Comparison of ENCODE assay signal across 17 cellular contexts in the genomic region with DNA sequence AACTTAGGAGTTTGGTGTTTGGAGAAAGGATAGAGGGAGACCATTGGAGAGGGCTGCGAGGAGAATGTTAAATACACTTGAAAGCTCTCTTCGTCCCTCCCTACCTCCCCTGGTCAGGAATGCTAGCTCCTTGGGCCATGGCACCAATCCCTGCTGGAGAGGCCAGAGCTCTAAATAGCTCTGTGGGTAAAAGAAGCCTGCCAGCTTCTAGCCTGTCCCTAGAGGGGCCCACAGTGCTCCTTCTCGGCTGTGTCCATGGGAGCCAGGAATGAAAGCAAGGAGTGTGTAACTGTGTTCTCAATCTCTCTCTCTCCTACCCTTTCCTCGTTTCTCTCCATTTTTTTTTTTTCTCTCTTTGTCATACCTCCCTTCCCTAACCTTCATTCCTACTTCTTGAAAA. TPM values are rescaled to one million over a fixed set of nuclear protein-coding genes. Genes with fewer than 3 reads are reported as not detected.
A peak's percentile ranks its signal among the peaks of the same experiment; 100 is the strongest.
DNase-seq lines count a peak whose midpoint lies in the region; ATAC-seq and TF ChIP-seq lines count a peak whose summit lies in the region.
"Had no signal": no experiment of that assay in that cellular context is flagged by ENCODE, and none has a peak within 500 bp of the region (broad histone marks: within the 10 kb centered on the region; RNA-seq: fewer than 3 reads in every experiment).

A gene with protein sequence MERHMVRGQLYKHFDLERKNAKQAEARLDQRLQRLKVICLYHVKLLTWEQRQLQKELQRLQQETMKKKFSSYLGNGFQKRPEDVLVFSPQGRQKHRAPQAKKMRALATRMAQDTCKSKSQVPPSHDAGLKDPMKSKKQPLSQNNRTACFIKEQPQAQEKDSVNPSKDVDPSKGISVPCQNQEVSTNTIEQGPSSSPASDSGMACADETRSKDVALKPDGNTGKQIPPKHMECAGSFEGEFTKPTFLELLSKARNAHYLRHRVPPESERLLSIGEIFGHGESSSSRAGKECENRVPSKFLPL (minus strand): TSS at position 75 of the 400 bp plus-strand sequence. CDS start 1,529 bp downstream, outside the sequence.

- H3K36me3 ChIP-seq in GM23248 (ENCODE audit: low read depth) (no peaks in the 10 kb centered on the region), psoas muscle (ENCODE audit: insufficient read depth in 1 of 2, low read depth in 1 of 2) (no peaks in the 10 kb centered on the region)

- H3K4me3 ChIP-seq in GM23248 (no peak within 1 kb of the TSS), choroid plexus epithelial cell (ENCODE audit: low read depth, low read length) (no peak within 1 kb of the TSS), right cardiac atrium (ENCODE audit: low read length) (no peak within 1 kb of the TSS), psoas muscle (no peak within 1 kb of the TSS)

- in situ Hi-C loops in GM23248 (cut with MboI), result no loop called here

- no peaks in the 10 kb centered on the region for H3K9me3 Mint-ChIP-seq in activated CD8-positive, alpha-beta memory T cell treated with anti-CD3 and anti-CD28 coated beads, Interleukin-2, amount 10 ng/mL, durations not matched to agents 7 days and 5 days (ENCODE audit: low read depth)
- no peaks in the 10 kb centered on the region for H3K9me3 Mint-ChIP-seq in immature natural killer cell
- H3K9me3 Mint-ChIP-seq: activated CD4-positive, alpha-beta T cell treated with anti-CD3 and anti-CD28 coated beads, Interleukin-2, amount 10 ng/mL, durations not matched to agents 24 days and 14 days had no signal

- no peaks in the 10 kb centered on the region for H3K27me3 ChIP-seq in GM23248 (replicated peaks; ENCODE audit: insufficient read depth)
- no peaks in the 10 kb centered on the region for H3K27me3 ChIP-seq in right cardiac atrium (ENCODE audit: control insufficient read depth, insufficient read depth)
- H3K27me3 ChIP-seq in psoas muscle (ENCODE audit: insufficient read depth in 3 of 3, low read length in 2 of 3), result no peaks in the 10 kb centered on the region

- no peak within 1 kb of the TSS for H3K4me3 Mint-ChIP-seq in activated CD8-positive, alpha-beta memory T cell treated with anti-CD3 and anti-CD28 coated beads, Interleukin-2, amount 10 ng/mL, durations not matched to agents 7 days and 5 days
- no peak within 1 kb of the TSS for H3K4me3 Mint-ChIP-seq in immature natural killer cell
- H3K4me3 Mint-ChIP-seq: activated CD4-positive, alpha-beta T cell treated with anti-CD3 and anti-CD28 coated beads, Interleukin-2, amount 10 ng/mL, durations not matched to agents 24 days and 14 days; nephron progenitor cell had no signal

- H3K4me2 ChIP-seq in GM23248 (ENCODE audit: unreplicated experiment), result no peak within 1 kb of the TSS

- no peak within 1 kb of the TSS for H2AFZ ChIP-seq in GM23248

- H3K27me3 Mint-ChIP-seq in activated CD8-positive, alpha-beta memory T cell treated with anti-CD3 and anti-CD28 coated beads, Interleukin-2, amount 10 ng/mL, durations not matched to agents 7 days and 5 days, result peaks cover 21% of the 10 kb centered on the region
- H3K27me3 Mint-ChIP-seq in immature natural killer cell (ENCODE audit: low read depth in 3 of 3), result peaks cover 0 to 3% (median 3%) of the 10 kb centered on the region in 3 donors

- no peaks in the 10 kb centered on the region for H3K79me2 ChIP-seq in GM23248 (ENCODE audit: insufficient read depth)

- DNase-seq in GM23248, result peak; percentile 21
- DNase-seq in choroid plexus epithelial cell (ENCODE audit: low read depth), result peak; percentile 42
- DNase-seq in right cardiac atrium, result peak; percentile 37 to 69 (median 63)
- no peak for DNase-seq in psoas muscle
- no peak for DNase-seq in activated CD8-positive, alpha-beta memory T cell treated with anti-CD3 and anti-CD28 coated beads, Interleukin-2, amount 10 ng/mL, durations not matched to agents 7 days and 5 days
- DNase-seq in NCI-H82 (lab: John Stamatoyannopoulos, UW), result no peak
- no peak for DNase-seq in cortex of kidney (lab: John Stamatoyannopoulos, UW)
- no peak for DNase-seq in immature natural killer cell
- DNase-seq: activated CD4-positive, alpha-beta T cell treated with anti-CD3 and anti-CD28 coated beads, Interleukin-2, amount 10 ng/mL, durations not matched to agents 24 days and 14 days; amniotic stem cell; kidney glomerular epithelial cell; NCI-H1417 treated with DMSO at 0.1 percent for 48 hours; nephron progenitor cell; stimulated activated CD4-positive, alpha-beta T cell treated with anti-CD3 and anti-CD28 coated beads, Interleukin-12 subunit alpha, Interleukin-12 subunit beta, amount 100 ng/mL, for 4 hours had no signal

- H4K20me1 ChIP-seq in GM23248 (ENCODE audit: insufficient read depth), result no peaks in the 10 kb centered on the region

- WGBS in GM23248 (ENCODE audit: low coverage in 1 of 2, low lambda C conversion rate in 2 of 2, missing lambda C conversion rate in 2 of 2), 2 experiments, result 69 to 79% methylated on average over 4 of the region's 4 CpGs
- WGBS in right cardiac atrium, result 33% methylated on average over 4 of the region's 4 CpGs
- WGBS in psoas muscle, 3 donors, result 25 to 42% (median 36%) methylated on average over 4 of the region's 4 CpGs

- ATAC-seq in right cardiac atrium (peak; percentile 75 to 95), psoas muscle (peak in 3 of 4 donors; percentile 63 to 90 (median 66))
- no peak for ATAC-seq in activated CD8-positive, alpha-beta memory T cell treated with anti-CD3 and anti-CD28 coated beads, Interleukin-2, amount 10 ng/mL, durations not matched to agents 7 days and 5 days
- ATAC-seq: Panc1 had no signal

- H3K27ac Mint-ChIP-seq in activated CD8-positive, alpha-beta memory T cell treated with anti-CD3 and anti-CD28 coated beads, Interleukin-2, amount 10 ng/mL, durations not matched to agents 7 days and 5 days, result no peak within 1 kb of the TSS
- no peak within 1 kb of the TSS for H3K27ac Mint-ChIP-seq in immature natural killer cell
- H3K27ac Mint-ChIP-seq: activated CD4-positive, alpha-beta T cell treated with anti-CD3 and anti-CD28 coated beads, Interleukin-2, amount 10 ng/mL, durations not matched to agents 24 days and 14 days; nephron progenitor cell had no signal

- H3F3A ChIP-seq in GM23248 (ENCODE audit: insufficient read depth), result peaks cover 20% of the 10 kb centered on the region

- H3K9ac ChIP-seq in GM23248, result no peak within 1 kb of the TSS

- CTCF ChIA-PET in activated CD8-positive, alpha-beta memory T cell treated with anti-CD3 and anti-CD28 coated beads, Interleukin-2, amount 10 ng/mL, durations not matched to agents 7 days and 5 days (lab: Charles Lee), result interaction anchor here (1.0 to 1.7 kb wide), 3 partner anchors 13 to 455 kb away, joined by 3 to 6 read pairs (median 3); no protein-coding TSS in a partner anchor

- no peak for TF ChIP-seq CTCF in choroid plexus epithelial cell (conservative IDR thresholded peaks at IDR 0.05; ENCODE audit: low read depth, low read length)
- no peak for TF ChIP-seq CTCF in psoas muscle (IDR thresholded peaks at IDR 0.05)

- no peaks in the 10 kb centered on the region for H3K9me2 ChIP-seq in GM23248 (ENCODE audit: insufficient read depth)

- H3K9me3 ChIP-seq in GM23248 (ENCODE audit: low read depth) (no peaks in the 10 kb centered on the region), right cardiac atrium (ENCODE audit: control insufficient read depth, low read length) (no peaks in the 10 kb centered on the region), psoas muscle (no peaks in the 10 kb centered on the region)

- H3K36me3 Mint-ChIP-seq in activated CD8-positive, alpha-beta memory T cell treated with anti-CD3 and anti-CD28 coated beads, Interleukin-2, amount 10 ng/mL, durations not matched to agents 7 days and 5 days, result no peaks in the 10 kb centered on the region
- H3K36me3 Mint-ChIP-seq in immature natural killer cell, result no peaks in the 10 kb centered on the region

- H3K4me1 Mint-ChIP-seq in activated CD8-positive, alpha-beta memory T cell treated with anti-CD3 and anti-CD28 coated beads, Interleukin-2, amount 10 ng/mL, durations not matched to agents 7 days and 5 days, result no peaks in the 10 kb centered on the region
- no peaks in the 10 kb centered on the region for H3K4me1 Mint-ChIP-seq in immature natural killer cell
- H3K4me1 Mint-ChIP-seq: activated CD4-positive, alpha-beta T cell treated with anti-CD3 and anti-CD28 coated beads, Interleukin-2, amount 10 ng/mL, durations not matched to agents 24 days and 14 days had no signal

- no peak within 1 kb of the TSS for H3K27ac ChIP-seq in GM23248
- peak within 1 kb of the TSS; percentile 67 for H3K27ac ChIP-seq in right cardiac atrium (ENCODE audit: low read length)
- no peak within 1 kb of the TSS for H3K27ac ChIP-seq in psoas muscle

- intact Hi-C loops in right cardiac atrium (cut with DNase I) (no loop called here), psoas muscle (cut with DNase I) (loop anchor here in 1 of 2 donors (2.0 kb wide), 1 partner anchor 26 kb away; no protein-coding TSS in a partner anchor)

- H3K4me1 ChIP-seq in GM23248 (ENCODE audit: insufficient read depth), result peaks cover 29% of the 10 kb centered on the region
- H3K4me1 ChIP-seq in right cardiac atrium (ENCODE audit: control insufficient read depth, insufficient read depth, low read length), result peaks cover 7% of the 10 kb centered on the region
- no peaks in the 10 kb centered on the region for H3K4me1 ChIP-seq in psoas muscle

RNA-seq across cellular contexts. Expression of the gene that starts here (rescaled TPM):
- not detected in 2 replicates for total RNA-seq in GM23248 (2014; rRNA removed; shearing (Covaris generic))
- polyA plus RNA-seq in GM23248 (2016; fragmentation: Nextera tagmentation; extraction: Ambion mirVana) (not detected in 2 replicates), right cardiac atrium (0.32 TPM), psoas muscle (under 1 TPM in 1 of 3 donors, not detected in 2; 0.04 TPM), immature natural killer cell (not detected)
- total RNA-seq in right cardiac atrium (under 1 TPM in 3 of 4 donors, not detected in 1; 0.11 to 0.26 (median 0.25) TPM), psoas muscle (not detected)
- total RNA-seq in activated CD8-positive, alpha-beta memory T cell treated with anti-CD3 and anti-CD28 coated beads, Interleukin-2, amount 10 ng/mL, durations not matched to agents 7 days and 5 days, result not detected
- total RNA-seq: activated CD4-positive, alpha-beta T cell treated with anti-CD3 and anti-CD28 coated beads, Interleukin-2, amount 10 ng/mL, durations not matched to agents 24 days and 14 days; NCI-H460 had no signal
- polyA plus RNA-seq: AG04450 had no signal

Comparison
In these comparisons a context has a peak if more than half of its experiments do, and no peak if none do; other contexts are left out.
1. Peak in DNase-seq in GM23248; RNA of the gene not detected or under 1 TPM.
2. Peak in DNase-seq, ATAC-seq and H3K27ac ChIP-seq in right cardiac atrium; RNA of the gene not detected or under 1 TPM.
3. Peak in ATAC-seq in psoas muscle; RNA of the gene not detected or under 1 TPM.